In the genomic region with DNA sequence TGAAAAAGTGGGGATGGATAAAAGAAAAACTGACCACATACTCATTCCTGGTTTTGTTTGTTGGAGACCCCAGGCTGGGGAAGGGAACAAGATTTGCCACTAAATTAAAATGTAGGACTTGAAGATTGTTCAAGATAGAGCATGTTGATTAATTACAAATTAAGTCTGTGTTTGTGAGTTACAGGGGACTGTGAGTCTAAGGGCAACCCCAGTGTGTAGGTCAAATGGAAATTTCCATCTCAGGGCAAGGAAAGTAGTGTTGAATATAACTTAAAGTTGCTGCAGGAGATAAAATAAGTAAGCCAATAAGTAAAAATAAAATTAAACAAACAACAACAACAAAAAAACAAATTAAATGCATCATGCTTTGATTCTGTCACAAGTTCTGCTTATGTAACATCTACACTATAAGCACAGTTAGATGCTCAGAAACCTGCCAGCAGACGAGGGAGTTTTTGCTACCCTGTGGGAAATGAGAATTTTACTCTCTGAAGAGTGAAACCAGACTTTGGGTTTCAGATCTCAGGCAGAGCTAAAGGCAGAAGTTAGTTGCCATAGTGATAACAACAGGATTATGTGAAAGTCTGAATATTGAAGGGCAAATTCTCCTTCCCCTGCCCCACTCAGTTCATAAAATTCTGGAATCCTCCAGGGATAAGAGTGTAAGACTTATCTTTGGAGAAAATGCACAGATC, we compare ENCODE assay signal across 16 cellular contexts.
DNase-seq lines count a peak whose midpoint lies in the region; ATAC-seq and TF ChIP-seq lines count a peak whose summit lies in the region.
"Had no signal": no experiment of that assay in that cellular context is flagged by ENCODE, and none has a peak within 500 bp of the region (broad histone marks: within the 10 kb centered on the region; RNA-seq: fewer than 3 reads in every experiment).

No MANE protein-coding gene starts in this region.

- no peak for TF ChIP-seq CTCF in progenitor cell of endocrine pancreas (IDR thresholded peaks at IDR 0.05; ENCODE audit: unreplicated experiment)

- CTCF ChIA-PET in activated CD4-positive, alpha-beta T cell treated with anti-CD3 and anti-CD28 coated beads for 36 hours (lab: Charles Lee): no interaction called here

- H3K4me1 Mint-ChIP-seq in progenitor cell of endocrine pancreas (ENCODE audit: low read depth): no peaks in the 10 kb centered on the region
- H3K4me1 Mint-ChIP-seq in activated CD4-positive, alpha-beta T cell treated with anti-CD3 and anti-CD28 coated beads for 36 hours: no peaks in the 10 kb centered on the region
- H3K4me1 Mint-ChIP-seq: brain, endodermal cell had no signal

- H3K9me3 Mint-ChIP-seq in progenitor cell of endocrine pancreas (ENCODE audit: low read depth): peaks cover 8% of the 10 kb centered on the region
- peaks cover 16% of the 10 kb centered on the region for H3K9me3 Mint-ChIP-seq in activated CD4-positive, alpha-beta T cell treated with anti-CD3 and anti-CD28 coated beads for 36 hours (ENCODE audit: low read depth)
- H3K9me3 Mint-ChIP-seq: endodermal cell had no signal

- POLR2A ChIA-PET in activated CD4-positive, alpha-beta T cell treated with anti-CD3 and anti-CD28 coated beads for 36 hours (lab: Charles Lee): no interaction called here

- intact Hi-C loops in activated CD4-positive, alpha-beta T cell treated with anti-CD3 and anti-CD28 coated beads for 36 hours (cut with DNase I, micrococcal nuclease): no loop called here

- DNase-seq in progenitor cell of endocrine pancreas (ENCODE audit: low spot score, unreplicated experiment) (no peak), NCI-H526 (lab: John Stamatoyannopoulos, UW) (no peak), NOMO-1 (lab: John Stamatoyannopoulos, UW; ENCODE audit: unreplicated experiment in 2 of 2) (no peak)
- no peak for DNase-seq in activated CD4-positive, alpha-beta T cell treated with anti-CD3 and anti-CD28 coated beads for 36 hours
- DNase-seq: endodermal cell, HFFc6, hippocampal formation, NCI-H1105 treated with DMSO at 0.1 percent for 48 hours, uterus had no signal

- H3K27ac Mint-ChIP-seq in progenitor cell of endocrine pancreas: no peak overlapping the region
- no peak overlapping the region for H3K27ac Mint-ChIP-seq in activated CD4-positive, alpha-beta T cell treated with anti-CD3 and anti-CD28 coated beads for 36 hours
- H3K27ac Mint-ChIP-seq: brain, endodermal cell, HFFc6 had no signal

- ATAC-seq in GM18505 (IDR thresholded peaks at IDR 0.05; ENCODE audit: unreplicated experiment) (peak; percentile 99), GM19468 (IDR thresholded peaks at IDR 0.05; ENCODE audit: extremely low read depth, unreplicated experiment) (peak; percentile 90), HG02938 (IDR thresholded peaks at IDR 0.05; ENCODE audit: unreplicated experiment) (peak; percentile 99), HG03565 (IDR thresholded peaks at IDR 0.05; ENCODE audit: unreplicated experiment) (peak; percentile 99)
- no peak for ATAC-seq in activated CD4-positive, alpha-beta T cell treated with anti-CD3 and anti-CD28 coated beads for 36 hours
- ATAC-seq: Panc1, sciatic nerve had no signal

- TF ChIP-seq POLR2A in GM18505 (IDR thresholded peaks at IDR 0.05; ENCODE audit: borderline replicate concordance, extremely low read depth, insufficient read depth, insufficient read length): no peak

- no peaks in the 10 kb centered on the region for H3K36me3 Mint-ChIP-seq in progenitor cell of endocrine pancreas (ENCODE audit: insufficient read depth)
- peaks cover 2% of the 10 kb centered on the region for H3K36me3 Mint-ChIP-seq in activated CD4-positive, alpha-beta T cell treated with anti-CD3 and anti-CD28 coated beads for 36 hours (ENCODE audit: low read depth)
- H3K36me3 Mint-ChIP-seq: brain had no signal

- no peaks in the 10 kb centered on the region for H3K27me3 Mint-ChIP-seq in progenitor cell of endocrine pancreas
- H3K27me3 Mint-ChIP-seq in activated CD4-positive, alpha-beta T cell treated with anti-CD3 and anti-CD28 coated beads for 36 hours: no peaks in the 10 kb centered on the region
- H3K27me3 Mint-ChIP-seq: brain had no signal

- H3K4me3 Mint-ChIP-seq in progenitor cell of endocrine pancreas (ENCODE audit: low read depth): no peak overlapping the region
- no peak overlapping the region for H3K4me3 Mint-ChIP-seq in activated CD4-positive, alpha-beta T cell treated with anti-CD3 and anti-CD28 coated beads for 36 hours
- H3K4me3 Mint-ChIP-seq: brain, endodermal cell, HFFc6 had no signal
